Comparison of ENCODE assay signal across 1 cellular context in the genomic region with DNA sequence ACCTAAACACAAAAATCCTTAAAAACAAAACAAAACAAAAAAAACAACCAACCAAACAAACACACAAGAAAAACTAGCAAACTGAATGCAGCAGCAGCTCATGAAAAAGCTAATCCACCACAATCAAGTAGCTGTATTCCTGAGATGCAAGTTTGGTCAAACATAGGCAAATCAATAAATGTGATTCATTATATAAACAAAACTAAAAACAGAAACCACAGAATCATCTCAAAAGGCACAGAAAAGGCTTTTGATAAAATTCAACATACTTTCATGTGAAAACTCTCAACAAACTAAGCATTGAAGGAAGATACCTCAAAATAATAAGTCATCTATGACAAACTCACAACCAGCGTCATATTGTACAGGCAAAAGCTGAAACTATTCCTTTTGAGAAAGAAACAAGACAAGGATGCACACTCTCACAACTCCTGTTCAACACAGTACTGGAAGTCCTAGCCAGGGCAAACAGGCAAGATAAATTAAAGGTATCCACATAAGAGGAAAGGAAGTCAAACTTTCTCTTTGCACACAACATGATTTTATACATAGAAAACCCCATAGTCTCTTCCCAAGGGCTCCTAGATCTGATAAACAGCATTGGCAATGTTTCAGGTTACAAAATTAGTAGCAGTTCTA.
TF ChIP-seq lines count a peak whose summit lies in the region.

No MANE protein-coding gene starts in this region.

TF ChIP-seq in SK-N-SH, 30 proteins besides CTCF, POLR2A, EP300 and RAD21 (continued from another document):
- TF ChIP-seq TCF12 (IDR thresholded peaks at IDR 0.05): no peak
- TF ChIP-seq FOXJ3 (CRISPR knock-in tag; IDR thresholded peaks at IDR 0.05): no peak
- TF ChIP-seq GATA2 (CRISPR knock-in tag; IDR thresholded peaks at IDR 0.05): no peak
- TF ChIP-seq, protein P1, sequence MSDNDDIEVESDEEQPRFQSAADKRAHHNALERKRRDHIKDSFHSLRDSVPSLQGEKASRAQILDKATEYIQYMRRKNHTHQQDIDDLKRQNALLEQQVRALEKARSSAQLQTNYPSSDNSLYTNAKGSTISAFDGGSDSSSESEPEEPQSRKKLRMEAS (IDR thresholded peaks at IDR 0.05; ENCODE audit: low read depth): no peak
- no peak for TF ChIP-seq FOSL2 (IDR thresholded peaks at IDR 0.05; ENCODE audit: borderline replicate concordance, low read depth)
- no peak for TF ChIP-seq ELF1 (IDR thresholded peaks at IDR 0.05)
- no peak for TF ChIP-seq EZH2phosphoT487 (IDR thresholded peaks at IDR 0.05; ENCODE audit: borderline replicate concordance, low read depth)
- TF ChIP-seq SMC3 (IDR thresholded peaks at IDR 0.05; ENCODE audit: low read depth, low read length): no peak
- TF ChIP-seq POLR2AphosphoS5 (IDR thresholded peaks at IDR 0.05; ENCODE audit: low read depth, low read length): no peak
